In genomic region chr3:16329792-16330061, GRCh38 we compare ENCODE assay signal across 1 cellular context.
TF ChIP-seq lines count a peak whose summit lies in the region.

No MANE protein-coding gene starts in this region.

TF ChIP-seq in K562, 482 proteins besides CTCF, POLR2A, EP300 and RAD21 (continued from another document):
- no peak for TF ChIP-seq E4F1 (CRISPR knock-in tag; IDR thresholded peaks at IDR 0.05; ENCODE audit: borderline replicate concordance)
- no peak for TF ChIP-seq ZNF699 (CRISPR knock-in tag; IDR thresholded peaks at IDR 0.05; ENCODE audit: insufficient replicate concordance)
TF ChIP-seq in K562: peak in this region for 2.
